Comparison of ENCODE assay signal across 8 cellular contexts in the genomic region with DNA sequence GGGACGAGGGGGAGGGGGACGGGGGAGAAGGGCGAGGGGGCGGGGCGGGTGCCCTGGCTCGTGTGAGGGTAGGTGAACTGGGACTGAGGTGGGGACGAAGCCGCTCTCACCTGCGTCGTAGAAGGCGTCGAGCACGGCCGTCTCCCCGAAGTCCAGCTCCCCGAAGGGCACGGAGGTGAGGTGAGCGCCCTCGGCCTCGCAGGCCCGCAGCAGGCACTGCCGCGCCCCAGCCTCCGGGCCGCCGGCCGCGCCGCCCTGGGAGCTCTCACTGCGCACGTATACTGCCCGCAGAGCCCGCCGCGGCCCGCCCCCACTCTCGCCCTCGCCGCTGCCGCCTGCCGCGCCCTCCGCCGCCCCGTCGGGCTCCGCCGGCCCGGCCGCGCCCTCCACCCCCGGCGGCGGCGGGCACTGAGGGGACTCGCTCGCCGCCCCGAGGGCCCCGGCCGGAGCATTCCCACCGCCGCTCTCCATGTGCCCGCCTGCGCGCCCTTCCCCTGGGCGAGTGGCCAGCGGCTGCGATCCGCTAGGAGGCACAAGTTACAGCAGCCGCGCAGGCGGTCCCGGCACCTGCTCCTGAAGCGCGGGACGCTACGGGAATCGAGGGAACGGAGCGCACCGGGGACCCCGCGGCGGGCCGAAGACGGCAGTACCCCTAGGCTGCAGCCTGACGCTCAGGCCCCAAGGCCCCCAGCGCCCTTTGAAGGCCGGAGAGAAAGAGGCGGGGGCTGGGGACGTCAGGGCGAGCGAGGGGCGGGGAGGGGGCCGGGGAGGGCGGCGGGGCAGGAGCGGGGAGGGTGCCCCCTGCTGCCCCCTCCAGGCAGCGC. TPM values are rescaled to one million over a fixed set of nuclear protein-coding genes. Genes with fewer than 3 reads are reported as not detected.
DNase-seq lines count a peak whose midpoint lies in the region; ATAC-seq, FAIRE-seq and TF ChIP-seq lines count a peak whose summit lies in the region.

A gene with protein sequence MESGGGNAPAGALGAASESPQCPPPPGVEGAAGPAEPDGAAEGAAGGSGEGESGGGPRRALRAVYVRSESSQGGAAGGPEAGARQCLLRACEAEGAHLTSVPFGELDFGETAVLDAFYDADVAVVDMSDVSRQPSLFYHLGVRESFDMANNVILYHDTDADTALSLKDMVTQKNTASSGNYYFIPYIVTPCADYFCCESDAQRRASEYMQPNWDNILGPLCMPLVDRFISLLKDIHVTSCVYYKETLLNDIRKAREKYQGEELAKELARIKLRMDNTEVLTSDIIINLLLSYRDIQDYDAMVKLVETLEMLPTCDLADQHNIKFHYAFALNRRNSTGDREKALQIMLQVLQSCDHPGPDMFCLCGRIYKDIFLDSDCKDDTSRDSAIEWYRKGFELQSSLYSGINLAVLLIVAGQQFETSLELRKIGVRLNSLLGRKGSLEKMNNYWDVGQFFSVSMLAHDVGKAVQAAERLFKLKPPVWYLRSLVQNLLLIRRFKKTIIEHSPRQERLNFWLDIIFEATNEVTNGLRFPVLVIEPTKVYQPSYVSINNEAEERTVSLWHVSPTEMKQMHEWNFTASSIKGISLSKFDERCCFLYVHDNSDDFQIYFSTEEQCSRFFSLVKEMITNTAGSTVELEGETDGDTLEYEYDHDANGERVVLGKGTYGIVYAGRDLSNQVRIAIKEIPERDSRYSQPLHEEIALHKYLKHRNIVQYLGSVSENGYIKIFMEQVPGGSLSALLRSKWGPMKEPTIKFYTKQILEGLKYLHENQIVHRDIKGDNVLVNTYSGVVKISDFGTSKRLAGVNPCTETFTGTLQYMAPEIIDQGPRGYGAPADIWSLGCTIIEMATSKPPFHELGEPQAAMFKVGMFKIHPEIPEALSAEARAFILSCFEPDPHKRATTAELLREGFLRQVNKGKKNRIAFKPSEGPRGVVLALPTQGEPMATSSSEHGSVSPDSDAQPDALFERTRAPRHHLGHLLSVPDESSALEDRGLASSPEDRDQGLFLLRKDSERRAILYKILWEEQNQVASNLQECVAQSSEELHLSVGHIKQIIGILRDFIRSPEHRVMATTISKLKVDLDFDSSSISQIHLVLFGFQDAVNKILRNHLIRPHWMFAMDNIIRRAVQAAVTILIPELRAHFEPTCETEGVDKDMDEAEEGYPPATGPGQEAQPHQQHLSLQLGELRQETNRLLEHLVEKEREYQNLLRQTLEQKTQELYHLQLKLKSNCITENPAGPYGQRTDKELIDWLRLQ (N-terminal part only) (minus strand): TSS at position 718 of the 824 bp plus-strand sequence. CDS start 247 bp downstream, at position 471.

- H3K9me3 Mint-ChIP-seq in central memory CD8-positive, alpha-beta T cell: no peaks in the 10 kb centered on the region

- no peaks in the 10 kb centered on the region for H4K20me1 ChIP-seq in Karpas-422 (ENCODE audit: insufficient read depth, low read depth, low read length)

- no peaks in the 10 kb centered on the region for H3K9me2 ChIP-seq in Karpas-422 (replicated peaks; ENCODE audit: insufficient read depth, low read length)

- DNase-seq in AG04449 (ENCODE audit: low read depth, low spot score) (no peak), GM12891 (ENCODE audit: insufficient read length, low spot score) (peak; percentile 32), Panc1 (ENCODE audit: low read depth, low spot score) (no peak), mesenchymal stem cell (peak; percentile 6), sciatic nerve (ENCODE audit: low spot score) (no peak), Karpas-422 (no peak)
- DNase-seq in central memory CD8-positive, alpha-beta T cell (ENCODE audit: low spot score in 2 of 2): no peak

- POLR2A ChIA-PET in AG04449 (lab: Yijun Ruan, JAX): no interaction called here
- POLR2A ChIA-PET in Panc1 (lab: Charles Lee): no interaction called here

- peak; percentile 9 for TF ChIP-seq CTCF in AG04449 (IDR thresholded peaks at IDR 0.05; ENCODE audit: insufficient read depth, low read length, missing control alignments)
- peak; percentile 85 for TF ChIP-seq CTCF in Panc1 (IDR thresholded peaks at IDR 0.05)

- H3K4me3 ChIP-seq in AG04449 (ENCODE audit: low read depth, low read length) (no peak within 1 kb of the TSS), Panc1 (ENCODE audit: low read depth in 2 of 2, low read length in 2 of 2) (peak within 1 kb of the TSS; percentile 40 to 44), mesenchymal stem cell (ENCODE audit: insufficient read depth in 1 of 2, low read depth in 1 of 2, low read length in 2 of 2) (peak within 1 kb of the TSS in 1 of 2 experiments; percentile 44), Karpas-422 (ENCODE audit: low read length) (no peak within 1 kb of the TSS)

- intact Hi-C loops in Panc1 (cut with micrococcal nuclease; ENCODE audit: unreplicated experiment): no loop called here
- intact Hi-C loops in sciatic nerve (cut with DNase I): no loop called here

- no peak within 1 kb of the TSS for H3K18ac ChIP-seq in mesenchymal stem cell (ENCODE audit: low read depth in 1 of 2, low read length in 2 of 2)

- H3K4ac ChIP-seq in mesenchymal stem cell (ENCODE audit: low read depth in 1 of 2, low read length in 2 of 2): no peak within 1 kb of the TSS

- H2BK5ac ChIP-seq in mesenchymal stem cell (ENCODE audit: low read depth, low read length, poor library complexity, severe bottlenecking): no peak within 1 kb of the TSS

- no peaks in the 10 kb centered on the region for H3K36me3 Mint-ChIP-seq in central memory CD8-positive, alpha-beta T cell (ENCODE audit: insufficient read depth)

- WGBS in mesenchymal stem cell: 1% methylated on average over 20 of the region's 100 CpGs

- no peak within 1 kb of the TSS for H3K27ac Mint-ChIP-seq in central memory CD8-positive, alpha-beta T cell (ENCODE audit: low read depth)

- no peaks in the 10 kb centered on the region for H3K79me1 ChIP-seq in mesenchymal stem cell (replicated peaks; ENCODE audit: low read length, poor library complexity, severe bottlenecking)

- CTCF ChIA-PET in AG04449 (lab: Yijun Ruan, JAX) (interaction anchor here (1.0 kb wide), 1 partner anchor 132 kb away, joined by 3 read pairs; no protein-coding TSS in a partner anchor), Panc1 (lab: Charles Lee) (interaction anchor here (0.6 to 0.8 kb wide), 4 partner anchors 131 to 281 kb away, joined by 6 to 8 read pairs (median 7); no protein-coding TSS in a partner anchor)

- H4K91ac ChIP-seq in mesenchymal stem cell (ENCODE audit: low read length): no peak within 1 kb of the TSS

- no peak within 1 kb of the TSS for H4K8ac ChIP-seq in mesenchymal stem cell (ENCODE audit: low read length)

- no peaks in the 10 kb centered on the region for H3K4me1 ChIP-seq in Panc1 (ENCODE audit: control insufficient read depth, insufficient read depth, low read length)
- peaks cover 4% of the 10 kb centered on the region for H3K4me1 ChIP-seq in mesenchymal stem cell (ENCODE audit: control insufficient read depth, insufficient read depth, low read depth, low read length)
- no peaks in the 10 kb centered on the region for H3K4me1 ChIP-seq in Karpas-422 (ENCODE audit: low read length)

- no peak within 1 kb of the TSS for H3K23ac ChIP-seq in mesenchymal stem cell (ENCODE audit: low read length in 2 of 2)

- no peak within 1 kb of the TSS for H2BK15ac ChIP-seq in mesenchymal stem cell (ENCODE audit: low read depth, poor library complexity, severe bottlenecking)

- H3K4me2 ChIP-seq in mesenchymal stem cell (ENCODE audit: low read length, poor library complexity, severe bottlenecking) (peak within 1 kb of the TSS; percentile 60), Karpas-422 (ENCODE audit: low read depth, low read length, poor library complexity, severe bottlenecking) (no peak within 1 kb of the TSS)

- TF ChIP-seq POLR2A in GM12891 (IDR thresholded peaks at IDR 0.05; ENCODE audit: low read depth, low read length): no peak

- H2AFZ ChIP-seq in mesenchymal stem cell (ENCODE audit: low read depth, low read length) (no peak within 1 kb of the TSS), Karpas-422 (ENCODE audit: low read length) (no peak within 1 kb of the TSS)

- H3K27me3 ChIP-seq in Panc1 (ENCODE audit: control insufficient read depth, insufficient read depth, low read length): no peaks in the 10 kb centered on the region
- peaks cover 10 to 35% of the 10 kb centered on the region in 2 experiments for H3K27me3 ChIP-seq in mesenchymal stem cell (ENCODE audit: control insufficient read depth in 1 of 2, insufficient read depth in 1 of 2, low read length in 2 of 2)
- no peaks in the 10 kb centered on the region for H3K27me3 ChIP-seq in Karpas-422 (ENCODE audit: low read length)

- no TSS peak for BruUV-seq in Panc1 (replicated peaks; lab: Mats Ljungman, UMichigan)

- no peak within 1 kb of the TSS for H3K9ac ChIP-seq in mesenchymal stem cell (ENCODE audit: low read length)
- no peak within 1 kb of the TSS for H3K9ac ChIP-seq in Karpas-422 (ENCODE audit: low read length)

- FAIRE-seq in GM12891 (lab: Jason Lieb, UNC): no peak

- no peak within 1 kb of the TSS for H2AK5ac ChIP-seq in mesenchymal stem cell (ENCODE audit: low read length, severe bottlenecking)

- H3K9me3 ChIP-seq in Panc1 (ENCODE audit: control insufficient read depth, insufficient read depth, low read depth, low read length): no peaks in the 10 kb centered on the region
- peaks cover 9% of the 10 kb centered on the region for H3K9me3 ChIP-seq in mesenchymal stem cell (ENCODE audit: control insufficient read depth, low read length)
- H3K9me3 ChIP-seq in Karpas-422 (ENCODE audit: low read length): no peaks in the 10 kb centered on the region

- ATAC-seq in Panc1: peak; percentile 86
- ATAC-seq in central memory CD8-positive, alpha-beta T cell (replicated peaks; ENCODE audit: extremely low read depth, poor library complexity, severe bottlenecking): no peak
- ATAC-seq in sciatic nerve: no peak
- no peak for ATAC-seq in GM18873 (IDR thresholded peaks at IDR 0.05; ENCODE audit: low FRiP score, unreplicated experiment)

- H3K79me2 ChIP-seq in Karpas-422 (ENCODE audit: low read length): no peaks in the 10 kb centered on the region

- no peak within 1 kb of the TSS for H2BK120ac ChIP-seq in mesenchymal stem cell (ENCODE audit: low read depth, low read length)

- H3K27me3 Mint-ChIP-seq in central memory CD8-positive, alpha-beta T cell: peaks cover 33% of the 10 kb centered on the region

- no peaks in the 10 kb centered on the region for H3K4me1 Mint-ChIP-seq in central memory CD8-positive, alpha-beta T cell

- in situ Hi-C loops in Panc1 (cut with HindIII; ENCODE audit: low pct_unique_long_range_greater_than_20kb, low sequenced_read_pairs): no loop called here

- H3K36me3 ChIP-seq in Panc1 (ENCODE audit: control insufficient read depth, insufficient read depth, low read length): no peaks in the 10 kb centered on the region
- no peaks in the 10 kb centered on the region for H3K36me3 ChIP-seq in mesenchymal stem cell (ENCODE audit: control insufficient read depth in 1 of 2, insufficient read depth in 2 of 2, low read depth in 1 of 2, low read length in 2 of 2)
- no peaks in the 10 kb centered on the region for H3K36me3 ChIP-seq in Karpas-422 (ENCODE audit: insufficient read depth, low read length)

- H3K14ac ChIP-seq in mesenchymal stem cell (ENCODE audit: low read length in 2 of 2): no peak within 1 kb of the TSS

- no peak within 1 kb of the TSS for H2BK12ac ChIP-seq in mesenchymal stem cell (ENCODE audit: low read length in 2 of 2)

- peak within 1 kb of the TSS; percentile 48 for H3K4me3 Mint-ChIP-seq in central memory CD8-positive, alpha-beta T cell

- H3K27ac ChIP-seq in Panc1 (ENCODE audit: low read length) (no peak within 1 kb of the TSS), mesenchymal stem cell (ENCODE audit: low read length, poor library complexity, severe bottlenecking) (no peak within 1 kb of the TSS), Karpas-422 (ENCODE audit: low read length) (no peak within 1 kb of the TSS)

RNA-seq across cellular contexts. Expression of the gene that starts here (rescaled TPM):
- polyA plus RNA-seq in GM12891 (2012; ENCODE audit: low read depth, missing spikeins): 0.05 TPM
- 4.9 TPM for total RNA-seq in Panc1 (2021; ENCODE audit: unreplicated experiment)
- polyA plus RNA-seq in Panc1 (2012; ENCODE audit: insufficient read length): 3.5 TPM
- 0.26 TPM for polyA plus RNA-seq in mesenchymal stem cell (2013, experiment 1 of 2)
- 0.21 TPM for polyA plus RNA-seq in mesenchymal stem cell (2013, experiment 2 of 2)
- total RNA-seq in sciatic nerve: 0.13 TPM
- total RNA-seq in Karpas-422 (2014; rRNA removed; shearing (Covaris generic); ENCODE audit: low replicate concordance): not detected in 2 replicates

Comparison
In these comparisons a context has a peak if more than half of its experiments do, and no peak if none do; other contexts are left out.
1. DNase-seq: peak in GM12891 (single experiment) and mesenchymal stem cell (single experiment); none in AG04449 (single experiment), Panc1 (single experiment), central memory CD8-positive, alpha-beta T cell (0 of 2), sciatic nerve (single experiment) and Karpas-422 (single experiment).
2. H3K4me3 ChIP-seq: peak in Panc1 (2 of 2); none in AG04449 (single experiment) and Karpas-422 (single experiment).